ENCODE assay signal across 9 cellular contexts in the genomic region with DNA sequence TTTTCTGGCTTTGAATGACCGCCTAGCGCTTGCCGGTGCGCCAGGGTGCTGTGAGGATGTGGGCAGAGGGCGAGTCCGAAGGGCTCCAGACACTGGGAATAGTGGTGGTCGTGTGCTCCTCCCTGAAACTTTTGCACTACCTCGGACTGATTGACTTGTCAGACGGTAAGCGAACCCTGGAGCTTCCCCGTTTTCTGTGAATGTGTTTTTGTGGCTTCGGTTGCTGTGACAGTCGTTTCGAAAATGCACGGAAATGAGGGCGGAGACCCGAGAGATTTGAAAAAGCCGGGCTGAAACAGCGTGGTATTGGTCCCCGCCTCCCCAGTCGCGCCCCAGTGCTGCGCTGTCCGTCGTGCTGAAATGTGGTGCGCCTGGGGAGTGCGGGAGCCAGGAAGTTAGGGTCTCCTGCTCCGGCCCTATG.
DNase-seq lines count a peak whose midpoint lies in the region; ATAC-seq and TF ChIP-seq lines count a peak whose summit lies in the region.
"Had no signal": no experiment of that assay in that cellular context is flagged by ENCODE, and none has a peak within 500 bp of the region (broad histone marks: within the 10 kb centered on the region; RNA-seq: fewer than 3 reads in every experiment).

No MANE protein-coding gene starts in this region.

- H2AK5ac ChIP-seq in mesendoderm (ENCODE audit: low read length), result no peak overlapping the region

- H4K20me1 ChIP-seq in GM23248 (ENCODE audit: insufficient read depth), result no peaks in the 10 kb centered on the region

- H3K27me3 ChIP-seq in GM23248 (replicated peaks; ENCODE audit: insufficient read depth) (peaks cover 17% of the 10 kb centered on the region), mesendoderm (ENCODE audit: insufficient read depth, low read length, poor library complexity) (peaks cover 1% of the 10 kb centered on the region)

- no peak overlapping the region for H3K4ac ChIP-seq in mesendoderm (ENCODE audit: low read depth, low read length)

- H3K36me3 ChIP-seq in GM23248 (ENCODE audit: low read depth) (no peaks in the 10 kb centered on the region), mesendoderm (ENCODE audit: control insufficient read depth, insufficient read depth, low read length) (no peaks in the 10 kb centered on the region)
- H3K36me3 ChIP-seq: neutrophil had no signal

- H3K56ac ChIP-seq in mesendoderm (ENCODE audit: low read length), result no peak overlapping the region

- in situ Hi-C loops in GM23248 (cut with MboI), result no loop called here

- H3K4me3 ChIP-seq in GM23248 (no peak overlapping the region; the same call in 1 of the 2 replicates), cardiac fibroblast (replicated peaks in 1 of 2; ENCODE audit: low read depth in 2 of 2, low read length in 2 of 2) (no peak overlapping the region), mesendoderm (ENCODE audit: low read length) (no peak overlapping the region)

- H2BK5ac ChIP-seq in mesendoderm (ENCODE audit: low read length), result no peak overlapping the region

- no peak overlapping the region for H4K8ac ChIP-seq in mesendoderm (ENCODE audit: low read depth, low read length)

- H3K9ac ChIP-seq in GM23248 (no peak overlapping the region), mesendoderm (ENCODE audit: low read length) (no peak overlapping the region)

- H3K4me1 ChIP-seq in GM23248 (ENCODE audit: insufficient read depth) (no peaks in the 10 kb centered on the region), mesendoderm (ENCODE audit: control insufficient read depth, low read depth, low read length) (no peaks in the 10 kb centered on the region)

- H3K79me2 ChIP-seq in GM23248 (ENCODE audit: insufficient read depth) (no peaks in the 10 kb centered on the region), mesendoderm (ENCODE audit: control insufficient read depth, insufficient read depth, low read length) (no peaks in the 10 kb centered on the region)

- H3K27ac ChIP-seq in GM23248 (no peak overlapping the region), mesendoderm (ENCODE audit: low read depth, low read length) (no peak overlapping the region)
- H3K27ac ChIP-seq: neutrophil had no signal

- no peaks in the 10 kb centered on the region for H3F3A ChIP-seq in GM23248 (ENCODE audit: insufficient read depth)

- H4K5ac ChIP-seq in mesendoderm (ENCODE audit: low read length), result no peak overlapping the region

- H3K9me2 ChIP-seq in GM23248 (ENCODE audit: insufficient read depth), result no peaks in the 10 kb centered on the region; the same call in 1 of the 2 replicates

- H3K18ac ChIP-seq in mesendoderm (ENCODE audit: low read length), result no peak overlapping the region

- TF ChIP-seq CTCF in cardiac fibroblast (IDR thresholded peaks at IDR 0.05; ENCODE audit: low read depth, low read length), result no peak

- ATAC-seq in GM18858 (IDR thresholded peaks at IDR 0.05; ENCODE audit: unreplicated experiment) (no peak), HG03135 (IDR thresholded peaks at IDR 0.05; ENCODE audit: unreplicated experiment) (no peak)

- no peak overlapping the region for H2BK120ac ChIP-seq in mesendoderm (ENCODE audit: low read depth, low read length)

- DNase-seq in EL, result peak; percentile 33
- peak; percentile 55 for DNase-seq in GM23248
- DNase-seq in NOMO-1 treated with DMSO at 0.1 percent for 48 hours (lab: John Stamatoyannopoulos, UW; ENCODE audit: unreplicated experiment), result peak; percentile 90
- peak; percentile 33 to 35 for DNase-seq in cardiac fibroblast (ENCODE audit: low read depth in 2 of 2)
- DNase-seq in mesendoderm, result peak; percentile 75
- DNase-seq in NCI-H1092 treated with DMSO at 0.1 percent for 48 hours (lab: John Stamatoyannopoulos, UW), result no peak

- WGBS in GM23248 (ENCODE audit: low coverage in 1 of 2, low lambda C conversion rate in 2 of 2, missing lambda C conversion rate in 2 of 2), 2 experiments, result 4 to 9% methylated on average over 28 of the region's 28 CpGs
- WGBS in mesendoderm (ENCODE audit: extremely low coverage, insufficient coverage, low lambda C conversion rate), result no CpG with 5 or more reads among the region's 28 CpGs

- no peak overlapping the region for H3K23ac ChIP-seq in mesendoderm (ENCODE audit: low read length)

- no peak overlapping the region for H2AFZ ChIP-seq in GM23248

- no peaks in the 10 kb centered on the region for H3K9me3 ChIP-seq in GM23248 (ENCODE audit: low read depth)
- H3K9me3 ChIP-seq: neutrophil had no signal

- H3K4me2 ChIP-seq in GM23248 (ENCODE audit: unreplicated experiment) (no peak overlapping the region), mesendoderm (ENCODE audit: low read length) (peak overlapping the region; percentile 68)

- no peaks in the 10 kb centered on the region for H3K79me1 ChIP-seq in mesendoderm (ENCODE audit: low read length)

- H2BK15ac ChIP-seq in mesendoderm (replicated peaks; ENCODE audit: low read depth), result no peak overlapping the region
